Comparison of ENCODE assay signal across 20 cellular contexts in the genomic region with DNA sequence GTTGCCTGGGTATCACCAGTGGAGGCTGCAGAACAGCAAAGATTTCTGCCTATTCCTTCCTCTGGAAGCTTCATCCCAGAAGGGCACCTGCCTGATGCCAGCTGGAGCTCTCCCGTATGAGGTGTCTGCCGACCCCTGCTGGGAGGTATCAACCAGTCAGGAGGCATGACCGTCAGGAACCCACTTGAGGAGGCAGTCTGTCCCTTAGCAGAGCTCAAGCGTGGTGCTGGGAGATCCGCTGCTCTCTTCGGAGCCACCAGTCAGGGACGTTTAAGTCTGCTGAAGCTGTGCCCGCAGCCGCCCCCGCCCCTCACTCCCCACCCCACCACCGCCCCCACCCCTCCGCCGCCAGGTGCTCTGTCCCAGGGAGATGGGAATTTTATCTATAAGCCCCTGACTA. TPM values are rescaled to one million over a fixed set of nuclear protein-coding genes. Genes with fewer than 3 reads are reported as not detected.
DNase-seq lines count a peak whose midpoint lies in the region; TF ChIP-seq lines count a peak whose summit lies in the region.
"Had no signal": no experiment of that assay in that cellular context is flagged by ENCODE, and none has a peak within 500 bp of the region (broad histone marks: within the 10 kb centered on the region; RNA-seq: fewer than 3 reads in every experiment).

No MANE protein-coding gene starts in this region.

- H3K4me1 Mint-ChIP-seq in activated T-cell treated with anti-CD3 and anti-CD28 coated beads, Interleukin-2, amount 50 U/mL, for 24 hours (ENCODE audit: low read depth), result no peaks in the 10 kb centered on the region
- H3K4me1 Mint-ChIP-seq: activated CD8-positive, alpha-beta memory T cell treated with anti-CD3 and anti-CD28 coated beads, Interleukin-2, amount 10 ng/mL, durations not matched to agents 7 days and 5 days; B cell; memory B cell had no signal

- H3K4me3 ChIP-seq in H7 (ENCODE audit: insufficient read depth, low read depth, low read length), result peak overlapping the region; percentile 20
- peak overlapping the region; percentile 24 for H3K4me3 ChIP-seq in kidney epithelial cell (ENCODE audit: low read depth, low read length)
- H3K4me3 ChIP-seq: coronary artery, ovary, sigmoid colon, tibial nerve had no signal

- H3K27ac Mint-ChIP-seq in activated T-cell treated with anti-CD3 and anti-CD28 coated beads, Interleukin-2, amount 50 U/mL, for 24 hours, result no peak overlapping the region
- H3K27ac Mint-ChIP-seq: activated CD8-positive, alpha-beta memory T cell treated with anti-CD3 and anti-CD28 coated beads, Interleukin-2, amount 10 ng/mL, durations not matched to agents 7 days and 5 days; B cell; memory B cell had no signal

- H3K4me3 Mint-ChIP-seq in activated T-cell treated with anti-CD3 and anti-CD28 coated beads, Interleukin-2, amount 50 U/mL, for 24 hours, result no peak overlapping the region
- H3K4me3 Mint-ChIP-seq: activated CD8-positive, alpha-beta memory T cell treated with anti-CD3 and anti-CD28 coated beads, Interleukin-2, amount 10 ng/mL, durations not matched to agents 7 days and 5 days; B cell; memory B cell had no signal

- no peaks in the 10 kb centered on the region for H3K36me3 ChIP-seq in H7 (replicated peaks; ENCODE audit: control insufficient read depth, insufficient read depth, low read length)
- no peaks in the 10 kb centered on the region for H3K36me3 ChIP-seq in kidney epithelial cell (ENCODE audit: control insufficient read depth, insufficient read depth, low read length)
- H3K36me3 ChIP-seq: ovary, sigmoid colon, tibial nerve had no signal

- H3K36me3 Mint-ChIP-seq in activated T-cell treated with anti-CD3 and anti-CD28 coated beads, Interleukin-2, amount 50 U/mL, for 24 hours (ENCODE audit: low read depth), result no peaks in the 10 kb centered on the region

- no peak for TF ChIP-seq CTCF in kidney epithelial cell (IDR thresholded peaks at IDR 0.05; ENCODE audit: insufficient read depth, low read length, poor library complexity, severe bottlenecking)

- H3K27me3 ChIP-seq in H7 (ENCODE audit: control insufficient read depth, insufficient read depth, low read length), result no peaks in the 10 kb centered on the region
- no peaks in the 10 kb centered on the region for H3K27me3 ChIP-seq in kidney epithelial cell (ENCODE audit: control insufficient read depth, insufficient read depth, low read length)
- H3K27me3 ChIP-seq: ovary, sigmoid colon, tibial nerve had no signal

- DNase-seq in DMS79 treated with DMSO at 0.1 percent for 48 hours (lab: John Stamatoyannopoulos, UW) (peak; percentile 12), H7 (peak; percentile 4), NCI-H510A (lab: John Stamatoyannopoulos, UW) (peak; percentile 88), kidney epithelial cell (ENCODE audit: low read depth) (no peak), GM03348 (ENCODE audit: low spot score) (no peak)
- DNase-seq in activated T-cell treated with anti-CD3 and anti-CD28 coated beads, Interleukin-2, amount 50 U/mL, for 24 hours, result no peak
- no peak for DNase-seq in stimulated activated CD4-positive, alpha-beta T cell treated with anti-CD3 and anti-CD28 coated beads, Interleukin-2, amount 100 ng/mL, for 48 hours
- DNase-seq: activated CD4-positive, alpha-beta T cell treated with anti-CD3 and anti-CD28 coated beads for 4 hours; activated CD8-positive, alpha-beta memory T cell treated with anti-CD3 and anti-CD28 coated beads, Interleukin-2, amount 10 ng/mL, durations not matched to agents 7 days and 5 days; activated effector memory CD4-positive, alpha-beta T cell treated with Interleukin-2 at 50 U/mL for 16 hours; MV-4-11; NCI-H2081; ovary; RPMI8226; sigmoid colon; stimulated activated naive CD4-positive, alpha-beta T cell treated with Interleukin-2 at 50 U/mL for 16 hours had no signal

- peaks cover 4% of the 10 kb centered on the region for H3K9me3 Mint-ChIP-seq in activated T-cell treated with anti-CD3 and anti-CD28 coated beads, Interleukin-2, amount 50 U/mL, for 24 hours
- H3K9me3 Mint-ChIP-seq: memory B cell had no signal

- peaks cover 47% of the 10 kb centered on the region for H3K27me3 Mint-ChIP-seq in activated T-cell treated with anti-CD3 and anti-CD28 coated beads, Interleukin-2, amount 50 U/mL, for 24 hours

RNA-seq across cellular contexts. Expression of a gene that starts 23.1 kb away (rescaled TPM):
- 3.3 and 6.0 TPM in 2 replicates for total RNA-seq in H7 (2014; rRNA removed; shearing (Covaris generic))
- total RNA-seq in kidney epithelial cell, result 0.48 and 0.79 TPM in 2 replicates
- total RNA-seq: activated CD8-positive, alpha-beta memory T cell treated with anti-CD3 and anti-CD28 coated beads, Interleukin-2, amount 10 ng/mL, durations not matched to agents 7 days and 5 days; B cell had no signal

Comparison
In these comparisons a context has a peak if more than half of its experiments do, and no peak if none do; other contexts are left out.
1. DNase-seq: peak in DMS79 treated with DMSO at 0.1 percent for 48 hours (single experiment), H7 (single experiment) and NCI-H510A (single experiment); none in kidney epithelial cell (single experiment), GM03348 (single experiment), activated T-cell treated with anti-CD3 and anti-CD28 coated beads, Interleukin-2, amount 50 U/mL, for 24 hours (single experiment) and stimulated activated CD4-positive, alpha-beta T cell treated with anti-CD3 and anti-CD28 coated beads, Interleukin-2, amount 100 ng/mL, for 48 hours (0 of 2).